Comparison of ENCODE assay signal across 1 cellular context in genomic region chr1:22030057-22030456, GRCh38.
TF ChIP-seq lines count a peak whose summit lies in the region.

No MANE protein-coding gene starts in this region.

TF ChIP-seq in HepG2, 621 proteins besides CTCF, POLR2A, EP300 and RAD21:
- TF ChIP-seq MAFK (conservative IDR thresholded peaks at IDR 0.05 in 1 of 2, IDR thresholded peaks at IDR 0.05 in 1 of 2; ENCODE audit: low read length in 2 of 2): peak; percentile 8 to 45; a peak in 2 of 4 replicates
- TF ChIP-seq IKZF1 (IDR thresholded peaks at IDR 0.05): no peak
TF ChIP-seq in HepG2: peak in this region for 1.
